ENCODE assay signal across 4 cellular contexts in the genomic region with DNA sequence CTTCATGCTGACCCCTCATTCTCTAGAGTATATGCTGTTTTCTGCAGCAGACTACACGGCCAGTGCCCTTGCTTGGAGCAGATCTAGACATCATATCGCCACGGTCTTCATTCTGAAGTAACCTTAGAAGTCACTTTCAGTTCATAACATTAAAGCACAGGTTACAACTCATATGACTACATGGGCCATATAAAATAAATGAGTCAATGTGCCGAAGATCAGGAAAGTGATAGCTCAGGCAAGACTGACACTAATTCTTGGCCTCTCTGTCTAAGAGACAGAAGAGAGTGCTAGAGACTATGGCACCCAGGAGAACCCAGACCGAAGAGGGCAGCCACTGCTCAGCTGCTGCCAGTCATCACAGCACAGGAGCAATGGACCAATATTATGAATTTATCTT.
"Had no signal": no experiment of that assay in that cellular context is flagged by ENCODE, and none has a peak within 500 bp of the region (broad histone marks: within the 10 kb centered on the region; RNA-seq: fewer than 3 reads in every experiment).

No MANE protein-coding gene starts in this region.

- H2AFZ ChIP-seq: GM23338 had no signal

- H3K4me3 ChIP-seq: GM23338 had no signal

- ATAC-seq: GM23338 had no signal

- H3K4me2 ChIP-seq: GM23338 had no signal

- DNase-seq: H9, HCEC 1CT, IMR-90 had no signal
